Comparison of ENCODE assay signal across 15 cellular contexts in genomic region chr17:54771409-54771808, GRCh38.
DNase-seq lines count a peak whose midpoint lies in the region; ATAC-seq, FAIRE-seq and TF ChIP-seq lines count a peak whose summit lies in the region.
"Had no signal": no experiment of that assay in that cellular context is flagged by ENCODE, and none has a peak within 500 bp of the region (broad histone marks: within the 10 kb centered on the region; RNA-seq: fewer than 3 reads in every experiment).

No MANE protein-coding gene starts in this region.

- no peak for TF ChIP-seq POLR2A in breast epithelium (IDR thresholded peaks at IDR 0.05)

- DNase-seq in MCF 10A (ENCODE audit: unreplicated experiment) = no peak
- no peak for DNase-seq in breast epithelium (ENCODE audit: low spot score in 2 of 2)
- DNase-seq in OCI-M1 (lab: John Stamatoyannopoulos, UW) = peak; percentile 30
- peak; percentile 2 for DNase-seq in kidney epithelial cell (ENCODE audit: low read depth)
- peak; percentile 10 for DNase-seq in urothelium cell line (ENCODE audit: low spot score)
- no peak for DNase-seq in epidermal melanocyte (ENCODE audit: insufficient read length, low spot score)
- no peak for DNase-seq in foreskin fibroblast
- DNase-seq: C1 segment of cervical spinal cord, Karpas-422, NCI-H1417, NCI-H2029, NCI-H510A had no signal

- intact Hi-C loops in MCF 10A (cut with micrococcal nuclease) = no loop called here
- intact Hi-C loops in breast epithelium (cut with DNase I; ENCODE audit: low total_unique reads) = no loop called here

- no peaks in the 10 kb centered on the region for H3K27me3 Mint-ChIP-seq in MCF 10A (ENCODE audit: insufficient read depth, unreplicated experiment)

- no peaks in the 10 kb centered on the region for H3K9me3 Mint-ChIP-seq in MCF 10A (ENCODE audit: unreplicated experiment)

- H3K27ac Mint-ChIP-seq in MCF 10A (ENCODE audit: low read depth, unreplicated experiment) = peak overlapping the region; percentile 43

- ATAC-seq in GM18861 (IDR thresholded peaks at IDR 0.05; ENCODE audit: unreplicated experiment) = no peak

- POLR2A ChIA-PET in MCF 10A (lab: Yijun Ruan, JAX) = no interaction called here

- H3K27me3 ChIP-seq in breast epithelium = no peaks in the 10 kb centered on the region
- H3K27me3 ChIP-seq in kidney epithelial cell (ENCODE audit: control insufficient read depth, insufficient read depth, low read length) = no peaks in the 10 kb centered on the region
- H3K27me3 ChIP-seq: SJSA1 had no signal

- no peaks in the 10 kb centered on the region for H3K36me3 Mint-ChIP-seq in MCF 10A (ENCODE audit: insufficient read depth, unreplicated experiment)

- H3K36me3 ChIP-seq in breast epithelium (no peaks in the 10 kb centered on the region), kidney epithelial cell (ENCODE audit: control insufficient read depth, insufficient read depth, low read length) (no peaks in the 10 kb centered on the region)
- H3K36me3 ChIP-seq: SJSA1 had no signal

- no peaks in the 10 kb centered on the region for H3K9me3 ChIP-seq in breast epithelium
- H3K9me3 ChIP-seq: SJSA1 had no signal

- H3K4me1 Mint-ChIP-seq in MCF 10A (ENCODE audit: insufficient read depth, unreplicated experiment) = peaks cover 28% of the 10 kb centered on the region

- no peak overlapping the region for H3K4me3 Mint-ChIP-seq in MCF 10A (ENCODE audit: unreplicated experiment)

- no peak for FAIRE-seq in urothelium cell line (lab: Jason Lieb, UNC)

- no peaks in the 10 kb centered on the region for H3K4me1 ChIP-seq in breast epithelium
- H3K4me1 ChIP-seq: SJSA1 had no signal

- no peak overlapping the region for H3K27ac ChIP-seq in breast epithelium
- H3K27ac ChIP-seq: RWPE1, SJSA1 had no signal

- BruUV-seq in MCF 10A (replicated peaks; lab: Mats Ljungman, UMichigan) = no TSS peak

- H3K4me3 ChIP-seq in breast epithelium (no peak overlapping the region), kidney epithelial cell (ENCODE audit: low read depth, low read length) (no peak overlapping the region), foreskin fibroblast (ENCODE audit: low read depth in 1 of 2, low read length in 2 of 2) (no peak overlapping the region)
- H3K4me3 ChIP-seq: SJSA1 had no signal

- TF ChIP-seq CTCF in MCF 10A (IDR thresholded peaks at IDR 0.05; ENCODE audit: unreplicated experiment) (no peak), breast epithelium (IDR thresholded peaks at IDR 0.05) (no peak), kidney epithelial cell (IDR thresholded peaks at IDR 0.05; ENCODE audit: insufficient read depth, low read length, poor library complexity, severe bottlenecking) (no peak), foreskin fibroblast (IDR thresholded peaks at IDR 0.05; ENCODE audit: low read depth, low read length) (no peak)

- CTCF ChIA-PET in MCF 10A (lab: Yijun Ruan, JAX) = interaction anchor here (1.7 kb wide), 1 partner anchor 15 kb away, joined by 4 read pairs; no protein-coding TSS in a partner anchor

Comparison
In these comparisons a context has a peak if more than half of its experiments do, and no peak if none do; other contexts are left out.
1. DNase-seq: peak in OCI-M1 (single experiment), kidney epithelial cell (single experiment) and urothelium cell line (single experiment); none in MCF 10A (single experiment), breast epithelium (0 of 2), epidermal melanocyte (single experiment) and foreskin fibroblast (0 of 2).